ENCODE assay signal across 1 cellular context in genomic region chr4:88005086-88005485, GRCh38.
TF ChIP-seq lines count a peak whose summit lies in the region.

No MANE protein-coding gene starts in this region.

TF ChIP-seq in GM23338, 12 proteins besides CTCF, POLR2A, EP300 and RAD21 (continued from another document):
- TF ChIP-seq ZNF462 (CRISPR knock-in tag; IDR thresholded peaks at IDR 0.05) = no peak
- no peak for TF ChIP-seq EZH2 (IDR thresholded peaks at IDR 0.05; ENCODE audit: low read depth, unreplicated experiment)
- TF ChIP-seq NANOG (IDR thresholded peaks at IDR 0.05; ENCODE audit: borderline replicate concordance) = no peak
- no peak for TF ChIP-seq POLR2AphosphoS5 (IDR thresholded peaks at IDR 0.05; ENCODE audit: low read depth)
- no peak for TF ChIP-seq CREB1 (CRISPR knock-in tag; IDR thresholded peaks at IDR 0.05; ENCODE audit: low read depth)
